ENCODE assay signal across 8 cellular contexts in genomic region chr14:59126714-59127436, GRCh38.
DNase-seq lines count a peak whose midpoint lies in the region; ATAC-seq, FAIRE-seq and TF ChIP-seq lines count a peak whose summit lies in the region.

No MANE protein-coding gene starts in this region.

- H3K4me3 ChIP-seq in suprapubic skin = no peak overlapping the region

- H3K9me3 ChIP-seq in suprapubic skin = no peaks in the 10 kb centered on the region

- no peak for TF ChIP-seq EP300 in suprapubic skin (IDR thresholded peaks at IDR 0.05)

- peak; percentile 55 for FAIRE-seq in RCC 7860 (lab: Jason Lieb, UNC)

- DNase-seq in DMS 273 treated with DMSO at 0.1 percent for 48 hours (lab: John Stamatoyannopoulos, UW) = peak; percentile 41
- peak; percentile 35 for DNase-seq in RCC 7860 (ENCODE audit: low spot score)
- DNase-seq in cerebellar cortex (ENCODE audit: low spot score) = peak; percentile 78
- no peak for DNase-seq in left colon
- no peak for DNase-seq in suprapubic skin (ENCODE audit: low spot score in 2 of 2)
- DNase-seq in activated T-cell treated with anti-CD3 and anti-CD28 coated beads, Interleukin-2, amount 50 U/mL, for 1 hour = no peak

- no peaks in the 10 kb centered on the region for H3K36me3 ChIP-seq in suprapubic skin

- H3K27ac ChIP-seq in suprapubic skin = no peak overlapping the region

- 45% methylated on average over 4 of the region's 4 CpGs for WGBS in suprapubic skin

- TF ChIP-seq CTCF in LNCAP (IDR thresholded peaks at IDR 0.05) (peak; percentile 75), suprapubic skin (IDR thresholded peaks at IDR 0.05) (peak; percentile 61 to 85)

- no peak for TF ChIP-seq POLR2A in suprapubic skin (IDR thresholded peaks at IDR 0.05)

- ATAC-seq in GM19395 (IDR thresholded peaks at IDR 0.05; ENCODE audit: unreplicated experiment) (peak; percentile 83), left colon (peak; percentile 81)

- intact Hi-C loops in left colon (cut with DNase I, micrococcal nuclease) = loop anchor here (2.0 to 10.0 kb wide), 3 partner anchors 315 to 622 kb away; no protein-coding TSS in a partner anchor

- no peaks in the 10 kb centered on the region for H3K4me1 ChIP-seq in suprapubic skin

- no peaks in the 10 kb centered on the region for H3K27me3 ChIP-seq in suprapubic skin

Comparison
In these comparisons a context has a peak if more than half of its experiments do, and no peak if none do; other contexts are left out.
1. DNase-seq: peak in DMS 273 treated with DMSO at 0.1 percent for 48 hours (single experiment), RCC 7860 (single experiment) and cerebellar cortex (single experiment); none in left colon (0 of 2), suprapubic skin (0 of 2) and activated T-cell treated with anti-CD3 and anti-CD28 coated beads, Interleukin-2, amount 50 U/mL, for 1 hour (single experiment).